In the genomic region with DNA sequence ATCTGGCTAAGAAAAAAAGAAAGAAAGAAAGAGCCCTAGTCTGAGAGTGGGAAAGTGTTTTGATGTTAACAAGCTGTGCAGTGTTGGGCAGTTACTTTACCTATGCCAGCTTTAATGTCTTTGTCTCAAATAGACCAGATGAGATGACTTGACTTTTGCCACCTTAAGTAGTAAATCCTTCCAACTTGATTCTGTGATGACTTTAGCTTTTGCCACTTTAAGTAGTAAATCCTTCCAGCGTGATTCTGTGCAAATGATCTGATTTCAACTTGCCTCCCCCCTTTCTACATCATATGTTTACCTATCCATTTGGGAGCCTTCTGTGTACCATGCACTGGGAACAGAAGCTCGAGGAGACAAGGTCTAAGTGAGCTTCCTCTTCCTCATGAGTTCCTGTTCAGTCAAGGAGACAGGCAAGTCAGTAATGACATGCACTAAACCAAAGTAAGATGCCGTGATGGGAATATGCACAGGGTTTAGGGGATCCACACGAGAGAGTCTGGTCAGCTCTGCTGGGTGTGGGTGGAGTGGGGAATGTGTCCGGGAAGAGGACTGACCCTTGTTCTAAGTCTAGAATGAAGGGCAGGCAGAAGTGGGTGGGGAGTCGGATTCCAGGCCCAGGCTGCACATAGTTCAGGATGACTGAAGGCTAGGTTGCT, we compare ENCODE assay signal across 20 cellular contexts. TPM values are rescaled to one million over a fixed set of nuclear protein-coding genes. Genes with fewer than 3 reads are reported as not detected.
A peak's percentile ranks its signal among the peaks of the same experiment; 100 is the strongest.
DNase-seq lines count a peak whose midpoint lies in the region; ATAC-seq and TF ChIP-seq lines count a peak whose summit lies in the region.
"Had no signal": no experiment of that assay in that cellular context is flagged by ENCODE, and none has a peak within 500 bp of the region (broad histone marks: within the 10 kb centered on the region; RNA-seq: fewer than 3 reads in every experiment).

No MANE protein-coding gene starts in this region.

- no peak for TF ChIP-seq CTCF in IMR-90 (conservative IDR thresholded peaks at IDR 0.05; ENCODE audit: low read depth, low read length)
- TF ChIP-seq CTCF in hepatocyte (IDR thresholded peaks at IDR 0.05; ENCODE audit: poor library complexity), result no peak
- no peak for TF ChIP-seq CTCF in osteocyte (IDR thresholded peaks at IDR 0.05)

- H3K4ac ChIP-seq in IMR-90 (ENCODE audit: low read depth, low read length), result peak overlapping the region; percentile 62; the same call in 1 of the 2 replicates

- H3K9me3 ChIP-seq in IMR-90 (ENCODE audit: control insufficient read depth, insufficient read depth, low read length) (no peaks in the 10 kb centered on the region), hepatocyte (ENCODE audit: low read depth) (no peaks in the 10 kb centered on the region)

- H2AK5ac ChIP-seq in IMR-90 (ENCODE audit: low read depth, low read length), result no peak overlapping the region

- H3K36me3 Mint-ChIP-seq in osteocyte (ENCODE audit: unreplicated experiment), result no peaks in the 10 kb centered on the region
- peaks cover 0 to 3% (median 0%) of the 10 kb centered on the region in 3 donors for H3K36me3 Mint-ChIP-seq in naive thymus-derived CD8-positive, alpha-beta T cell

- H3K27ac ChIP-seq in IMR-90 (ENCODE audit: insufficient read depth, low read length), result peak overlapping the region; percentile 38; the same call in 1 of the 2 replicates
- H3K27ac ChIP-seq in hepatocyte, result peak overlapping the region; percentile 80
- H3K27ac ChIP-seq: C4-2B had no signal

- intact Hi-C loops in IMR-90 (cut with micrococcal nuclease), result no loop called here

- peak overlapping the region; percentile 46 for H2BK5ac ChIP-seq in IMR-90 (ENCODE audit: low read depth, low read length, poor library complexity, severe bottlenecking)

- H2BK120ac ChIP-seq in IMR-90 (ENCODE audit: low read depth, low read length), result no peak overlapping the region; the same call in 1 of the 2 replicates

- TF ChIP-seq POLR2A in IMR-90 (IDR thresholded peaks at IDR 0.05; ENCODE audit: low read depth, low read length), result no peak

- peaks cover 67% of the 10 kb centered on the region for H3K79me2 ChIP-seq in hepatocyte

- H3K4me1 ChIP-seq in IMR-90 (ENCODE audit: control insufficient read depth, insufficient read depth, low read length) (peaks cover 3% of the 10 kb centered on the region), hepatocyte (ENCODE audit: insufficient read depth) (peaks cover 12% of the 10 kb centered on the region)

- H3K9me3 Mint-ChIP-seq in osteocyte (ENCODE audit: unreplicated experiment), result no peaks in the 10 kb centered on the region
- no peaks in the 10 kb centered on the region for H3K9me3 Mint-ChIP-seq in naive thymus-derived CD8-positive, alpha-beta T cell
- H3K9me3 Mint-ChIP-seq: activated B cell treated with CpG ODN at 0.5 μM for 24 hours; stimulated activated naive B cell treated with anti-CD40 and anti-IgM and Interleukin-4, amounts not matched to agents 10 μg/mL and 1 μg/mL and 100 μg/mL, for 72 hours had no signal

- TF ChIP-seq RAD21 in IMR-90 (IDR thresholded peaks at IDR 0.05; ENCODE audit: low read length), result no peak

- H3K9me1 ChIP-seq in IMR-90 (ENCODE audit: insufficient read depth, low read length), result peaks cover 5% of the 10 kb centered on the region

- CTCF ChIA-PET in IMR-90 (lab: Yijun Ruan, JAX), result interaction anchor here (0.6 to 0.7 kb wide), 3 partner anchors 17 to 450 kb away, joined by 3 read pairs; partner anchors contain the start of gene INPP5F

- H2BK20ac ChIP-seq in IMR-90 (ENCODE audit: low read depth, low read length), result peak overlapping the region; percentile 52; the same call in 1 of the 2 replicates

- H4K5ac ChIP-seq in IMR-90 (ENCODE audit: low read depth, low read length), result peak overlapping the region; percentile 6; the same call in 1 of the 2 replicates

- peak overlapping the region; percentile 36; the same call in 1 of the 2 replicates for H4K91ac ChIP-seq in IMR-90 (ENCODE audit: insufficient read depth, low read depth, low read length)

- H3K27me3 ChIP-seq in IMR-90 (ENCODE audit: control insufficient read depth, insufficient read depth, low read length), result no peaks in the 10 kb centered on the region
- H3K27me3 ChIP-seq in hepatocyte, result no peaks in the 10 kb centered on the region
- H3K27me3 ChIP-seq in H7 (ENCODE audit: control insufficient read depth, insufficient read depth, low read length), result no peaks in the 10 kb centered on the region

- H4K8ac ChIP-seq in IMR-90 (ENCODE audit: low read depth in 2 of 2, low read length in 2 of 2), result peak overlapping the region; percentile 63 to 65; a peak in 3 of 4 replicates

- no peaks in the 10 kb centered on the region for H3K27me3 Mint-ChIP-seq in osteocyte (ENCODE audit: unreplicated experiment)
- H3K27me3 Mint-ChIP-seq in naive thymus-derived CD8-positive, alpha-beta T cell, result no peaks in the 10 kb centered on the region
- H3K27me3 Mint-ChIP-seq: activated B cell treated with CpG ODN at 0.5 μM for 24 hours; stimulated activated naive B cell treated with anti-CD40 and anti-IgM and Interleukin-4, amounts not matched to agents 10 μg/mL and 1 μg/mL and 100 μg/mL, for 72 hours had no signal

- H3K9me2 ChIP-seq in hepatocyte (replicated peaks; ENCODE audit: insufficient read depth), result no peaks in the 10 kb centered on the region

- no peak overlapping the region for H2AK9ac ChIP-seq in IMR-90 (replicated peaks; ENCODE audit: low read depth, low read length, poor library complexity)

- POLR2A ChIA-PET in IMR-90 (lab: Charles Lee; ENCODE audit: unreplicated experiment), result no interaction called here
- POLR2A ChIA-PET in naive thymus-derived CD8-positive, alpha-beta T cell (lab: Charles Lee), result no interaction called here

- H3K9ac ChIP-seq in IMR-90 (ENCODE audit: low read depth, low read length), result no peak overlapping the region

- 17% methylated on average over 3 of the region's 6 CpGs; no CpG with 5 or more reads in 1 of the 2 experiments for WGBS in IMR-90 (ENCODE audit: extremely low coverage in 2 of 2, insufficient read length in 1 of 2), 2 experiments
- WGBS in hepatocyte (ENCODE audit: low lambda C conversion rate, missing lambda C conversion rate), result 36% methylated on average over 6 of the region's 6 CpGs

- H3K4me3 ChIP-seq in IMR-90 (ENCODE audit: insufficient read depth, low read depth, low read length), result no peak overlapping the region
- H3K4me3 ChIP-seq in hepatocyte, result no peak overlapping the region
- H3K4me3 ChIP-seq in H7 (ENCODE audit: insufficient read depth, low read depth, low read length), result no peak overlapping the region

- DNase-seq in EH (ENCODE audit: low read depth), result peak; percentile 41
- DNase-seq in IMR-90, result peak; percentile 51
- DNase-seq in hepatocyte (ENCODE audit: low spot score), result peak; percentile 55
- DNase-seq in osteocyte (ENCODE audit: extremely low spot score, unreplicated experiment), result no peak
- no peak for DNase-seq in stimulated activated CD4-positive, alpha-beta T cell treated with anti-CD3 and anti-CD28 coated beads, Interleukin-2, amount 100 ng/mL, for 24 hours
- no peak for DNase-seq in H7
- DNase-seq in naive thymus-derived CD8-positive, alpha-beta T cell, result no peak
- no peak for DNase-seq in stimulated activated CD4-positive, alpha-beta T cell treated with anti-CD3 and anti-CD28 coated beads, Interleukin-4, amount 100 ng/mL, for 24 hours
- DNase-seq: activated B cell treated with CpG ODN at 0.5 μM for 24 hours; activated CD8-positive, alpha-beta memory T cell treated with anti-CD3 and anti-CD28 coated beads, Interleukin-2, amount 50 U/mL, for 4 hours; activated naive CD4-positive, alpha-beta T cell treated with anti-CD3 and anti-CD28 coated beads, Interleukin-2, amount 50 U/mL, for 16 hours; midbrain; NCI-H1105; NCI-H226; OCI-M1; retina; stimulated activated naive B cell treated with anti-CD40 and anti-IgM and Interleukin-4, amounts not matched to agents 10 μg/mL and 1 μg/mL and 100 μg/mL, for 72 hours; SW 1271 had no signal

- peak overlapping the region; percentile 5; the same call in 1 of the 2 replicates for H3K18ac ChIP-seq in IMR-90 (ENCODE audit: low read depth, low read length)

- H4K20me1 ChIP-seq in IMR-90 (ENCODE audit: insufficient read depth, low read length) (no peaks in the 10 kb centered on the region), hepatocyte (ENCODE audit: insufficient read depth, poor library complexity, severe bottlenecking) (no peaks in the 10 kb centered on the region)

- peak overlapping the region; percentile 72 for H3K14ac ChIP-seq in IMR-90 (replicated peaks; ENCODE audit: low read depth, low read length)

- no TSS peak for BruUV-seq in IMR-90 (replicated peaks; lab: Mats Ljungman, UMichigan)

- no peak overlapping the region for H3K56ac ChIP-seq in IMR-90 (ENCODE audit: extremely low read depth, insufficient read depth, low read length)

- H3K36me3 ChIP-seq in IMR-90 (ENCODE audit: control insufficient read depth, insufficient read depth, low read length) (no peaks in the 10 kb centered on the region), hepatocyte (replicated peaks; ENCODE audit: insufficient read depth, low read depth) (no peaks in the 10 kb centered on the region), H7 (replicated peaks; ENCODE audit: control insufficient read depth, insufficient read depth, low read length) (no peaks in the 10 kb centered on the region)

- H2AFZ ChIP-seq in IMR-90 (replicated peaks; ENCODE audit: low read length, poor library complexity) (peak overlapping the region; percentile 58), hepatocyte (no peak overlapping the region)

- peak overlapping the region; percentile 5 for H3K4me3 Mint-ChIP-seq in osteocyte (ENCODE audit: unreplicated experiment)
- H3K4me3 Mint-ChIP-seq in naive thymus-derived CD8-positive, alpha-beta T cell, result no peak overlapping the region
- H3K4me3 Mint-ChIP-seq: activated B cell treated with CpG ODN at 0.5 μM for 24 hours; stimulated activated naive B cell treated with anti-CD40 and anti-IgM and Interleukin-4, amounts not matched to agents 10 μg/mL and 1 μg/mL and 100 μg/mL, for 72 hours had no signal

- H3K23ac ChIP-seq in IMR-90 (ENCODE audit: low read depth, low read length), result peak overlapping the region; percentile 86

- peaks cover 21 to 39% of the 10 kb centered on the region in 2 experiments for H3K79me1 ChIP-seq in IMR-90 (ENCODE audit: low read depth in 1 of 2, low read length in 2 of 2)

- in situ Hi-C loops in IMR-90 (cut with MboI; ENCODE audit: low sequenced_read_pairs), result no loop called here

- peak; percentile 95 for ATAC-seq in IMR-90 (ENCODE audit: low read depth)
- no peak for ATAC-seq in naive thymus-derived CD8-positive, alpha-beta T cell
- ATAC-seq: esophagus mucosa; stimulated activated naive B cell treated with anti-CD40 and anti-IgM and Interleukin-4, amounts not matched to agents 10 μg/mL and 1 μg/mL and 100 μg/mL, for 72 hours had no signal

- peak overlapping the region; percentile 69 for H3K27ac Mint-ChIP-seq in osteocyte (ENCODE audit: unreplicated experiment)
- H3K27ac Mint-ChIP-seq in naive thymus-derived CD8-positive, alpha-beta T cell, result peak overlapping the region in 3 of 10 donors; percentile 25 to 41 (median 37)
- H3K27ac Mint-ChIP-seq: activated B cell treated with CpG ODN at 0.5 μM for 24 hours; stimulated activated naive B cell treated with anti-CD40 and anti-IgM and Interleukin-4, amounts not matched to agents 10 μg/mL and 1 μg/mL and 100 μg/mL, for 72 hours had no signal

- H2BK15ac ChIP-seq in IMR-90 (ENCODE audit: low read depth, low read length), result peak overlapping the region; percentile 81; the same call in 1 of the 3 replicates

- peaks cover 21% of the 10 kb centered on the region for H3K4me1 Mint-ChIP-seq in osteocyte (ENCODE audit: unreplicated experiment)
- peaks cover 2 to 15% (median 8%) of the 10 kb centered on the region in 4 donors for H3K4me1 Mint-ChIP-seq in naive thymus-derived CD8-positive, alpha-beta T cell

- dilution Hi-C loops in IMR-90 (cut with HindIII; ENCODE audit: low sequenced_read_pairs, unreplicated experiment), result no loop called here

- H3K4me2 ChIP-seq in IMR-90 (ENCODE audit: low read depth, low read length), result peak overlapping the region; percentile 11
- peak overlapping the region; percentile 38 for H3K4me2 ChIP-seq in hepatocyte

RNA-seq across cellular contexts. Expression of gene INPP5F, which starts 17.3 kb away (rescaled TPM):
- 29.6 and 35.3 TPM in 2 replicates for total RNA-seq in IMR-90 (2012; rRNA removed)
- polyA plus RNA-seq in IMR-90 (2012; rRNA removed), result 16.3 and 19.0 TPM in 2 replicates
- 4.7 and 7.0 TPM in 2 replicates for polyA plus RNA-seq in IMR-90 (2012; cell fraction: cytosol; rRNA removed)
- polyA plus RNA-seq in IMR-90 (2012; cell fraction: nucleus; rRNA removed; ENCODE audit: low replicate concordance), result 3.1 and 20.5 TPM in 2 replicates
- total RNA-seq in hepatocyte, result 42.6 and 44.4 TPM in 2 replicates
- polyA plus RNA-seq in hepatocyte, result 9.9 and 17.2 TPM in 2 replicates
- total RNA-seq in osteocyte, result 36.8 and 38.6 TPM in 2 replicates
- 141 and 152 TPM in 2 replicates for total RNA-seq in H7 (2014; rRNA removed; shearing (Covaris generic))
- 10 to 100 TPM in 1 of 2 experiments, 1 to 10 TPM in 1; 8.5 to 10.9 TPM for total RNA-seq in naive thymus-derived CD8-positive, alpha-beta T cell
- polyA plus RNA-seq in naive thymus-derived CD8-positive, alpha-beta T cell, result 1 to 10 TPM; 1.4 to 2.5 (median 2.4) TPM

Comparison
In these comparisons a context has a peak if more than half of its experiments do, and no peak if none do; other contexts are left out.
1. DNase-seq: peak in EH (single experiment), IMR-90 (single experiment) and hepatocyte (single experiment); none in osteocyte (single experiment), stimulated activated CD4-positive, alpha-beta T cell treated with anti-CD3 and anti-CD28 coated beads, Interleukin-2, amount 100 ng/mL, for 24 hours (0 of 2), H7 (single experiment), naive thymus-derived CD8-positive, alpha-beta T cell (0 of 10) and stimulated activated CD4-positive, alpha-beta T cell treated with anti-CD3 and anti-CD28 coated beads, Interleukin-4, amount 100 ng/mL, for 24 hours (single experiment).